Comparison of ENCODE assay signal across 9 cellular contexts in the genomic region with DNA sequence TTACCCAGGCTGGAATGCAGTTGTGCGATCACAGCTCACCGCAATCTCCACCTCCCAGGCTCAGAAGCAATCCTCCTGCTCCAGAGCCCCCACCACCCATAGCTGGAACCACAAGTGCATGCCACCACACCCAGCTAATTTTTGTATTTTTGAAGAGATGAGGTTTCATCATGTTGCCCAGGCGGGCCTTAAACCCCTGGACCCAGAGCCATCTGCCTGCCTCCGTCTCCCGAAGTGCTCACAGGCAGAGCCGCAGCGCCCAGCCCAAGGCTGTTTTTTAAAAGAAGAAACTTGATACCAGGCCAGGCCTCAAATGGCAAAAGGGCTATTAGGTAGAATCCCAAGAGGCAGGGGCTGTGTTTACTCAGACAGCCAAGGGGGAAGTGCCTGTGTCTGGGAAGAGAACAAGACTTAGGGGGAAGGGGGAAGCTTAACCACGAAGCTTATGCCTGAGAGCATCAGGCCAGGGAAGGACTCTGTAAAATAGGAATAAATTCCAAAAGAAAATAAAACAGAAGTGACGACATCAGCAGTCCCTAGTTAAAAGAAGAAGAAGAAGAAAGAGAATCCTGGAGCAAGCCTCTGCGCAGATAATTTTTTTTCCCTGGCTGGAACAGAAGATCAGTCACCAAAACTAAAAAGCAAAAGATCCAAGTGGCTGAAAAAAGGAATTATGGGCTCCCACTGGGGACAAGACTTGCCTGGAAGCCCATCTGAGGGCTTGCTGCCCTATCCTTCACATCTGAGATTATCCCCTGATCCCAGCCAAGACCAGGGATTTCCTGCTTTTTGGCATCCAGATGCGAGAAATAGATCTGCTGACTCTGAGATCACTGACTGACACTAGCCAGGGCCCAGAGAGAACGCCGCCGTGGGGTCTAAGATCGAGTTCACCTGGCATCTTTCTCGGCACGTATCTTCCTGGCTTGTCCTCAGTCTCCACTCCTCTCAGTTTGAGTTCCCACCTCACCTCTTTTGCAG.
A peak's percentile ranks its signal among the peaks of the same experiment; 100 is the strongest.
DNase-seq lines count a peak whose midpoint lies in the region; ATAC-seq, FAIRE-seq and TF ChIP-seq lines count a peak whose summit lies in the region.
"Had no signal": no experiment of that assay in that cellular context is flagged by ENCODE, and none has a peak within 500 bp of the region (broad histone marks: within the 10 kb centered on the region; RNA-seq: fewer than 3 reads in every experiment).

No MANE protein-coding gene starts in this region.

- H3K23ac ChIP-seq in mesenchymal stem cell (ENCODE audit: low read length in 2 of 2), result no peak overlapping the region

- no peaks in the 10 kb centered on the region for H3K27me3 Mint-ChIP-seq in activated T-cell treated with anti-CD3 and anti-CD28 coated beads, Interleukin-2, amount 50 U/mL, for 72 hours (ENCODE audit: low read depth)
- peaks cover 0 to 6% of the 10 kb centered on the region in 2 donors for H3K27me3 Mint-ChIP-seq in CD8-positive, alpha-beta memory T cell

- TF ChIP-seq EP300 in K562 (IDR thresholded peaks at IDR 0.05; ENCODE audit: low read length), result no peak

- H3K9me3 ChIP-seq in K562 (replicated peaks; ENCODE audit: control insufficient read depth, insufficient read depth, low read depth, low read length) (no peaks in the 10 kb centered on the region), mesenchymal stem cell (ENCODE audit: control insufficient read depth, low read length) (no peaks in the 10 kb centered on the region), uterus (no peaks in the 10 kb centered on the region)
- H3K9me3 ChIP-seq in CD8-positive, alpha-beta memory T cell (ENCODE audit: low read length), result no peaks in the 10 kb centered on the region

- H3K4me2 ChIP-seq in K562 (ENCODE audit: insufficient read depth, low read length) (no peak overlapping the region), mesenchymal stem cell (ENCODE audit: low read length, poor library complexity, severe bottlenecking) (no peak overlapping the region)

- H2AK5ac ChIP-seq in mesenchymal stem cell (ENCODE audit: low read length, severe bottlenecking), result peak overlapping the region; percentile 58

- H2AFZ ChIP-seq in K562 (ENCODE audit: low read depth, low read length) (no peak overlapping the region), mesenchymal stem cell (ENCODE audit: low read depth, low read length) (peak overlapping the region; percentile 55)

- H3K18ac ChIP-seq in mesenchymal stem cell (ENCODE audit: low read depth in 1 of 2, low read length in 2 of 2), result peak overlapping the region; percentile 48 to 59

- H3K9me1 ChIP-seq in K562 (ENCODE audit: control insufficient read depth, insufficient read depth, low read length), result no peaks in the 10 kb centered on the region

- TF ChIP-seq POLR2A in K562 (conservative IDR thresholded peaks at IDR 0.05) (no peak), uterus (IDR thresholded peaks at IDR 0.05) (no peak)

- peak overlapping the region; percentile 36 for H2BK15ac ChIP-seq in mesenchymal stem cell (ENCODE audit: low read depth, poor library complexity, severe bottlenecking)

- CTCF ChIA-PET in K562 (lab: Yijun Ruan, JAX; ENCODE audit: low intra/inter-chr PET ratio), result no interaction called here
- CTCF ChIA-PET in CD8-positive, alpha-beta memory T cell (lab: Charles Lee), result no interaction called here

- no peak for FAIRE-seq in K562 (lab: Jason Lieb, UNC)
- FAIRE-seq: keratinocyte had no signal

- H2BK12ac ChIP-seq in mesenchymal stem cell (ENCODE audit: low read length in 2 of 2), result peak overlapping the region; percentile 75 to 77

- WGBS in K562 (ENCODE audit: insufficient coverage, low coverage, missing lambda C conversion rate), result 0% methylated on average over 17 of the region's 17 CpGs
- WGBS in mesenchymal stem cell, result 38% methylated on average over 17 of the region's 17 CpGs

- no peaks in the 10 kb centered on the region for H3K4me1 ChIP-seq in K562 (replicated peaks in 1 of 2; ENCODE audit: control insufficient read depth in 2 of 2, insufficient read depth in 2 of 2, low read length in 2 of 2)
- H3K4me1 ChIP-seq in mesenchymal stem cell (ENCODE audit: control insufficient read depth, insufficient read depth, low read depth, low read length), result peaks cover 14% of the 10 kb centered on the region
- H3K4me1 ChIP-seq in uterus, result peaks cover 0 to 6% of the 10 kb centered on the region in 2 donors
- H3K4me1 ChIP-seq in CD8-positive, alpha-beta memory T cell (ENCODE audit: insufficient read depth, low read length), result peaks cover 6% of the 10 kb centered on the region

- intact Hi-C loops in K562 (cut with micrococcal nuclease), result no loop called here
- intact Hi-C loops in uterus (cut with DNase I; ENCODE audit: low total_unique reads), result no loop called here

- no peak overlapping the region for H2BK5ac ChIP-seq in mesenchymal stem cell (ENCODE audit: low read depth, low read length, poor library complexity, severe bottlenecking)

- no peak overlapping the region for H3K9ac ChIP-seq in K562 (ENCODE audit: insufficient read depth in 1 of 2, low read depth in 2 of 2, low read length in 2 of 2)
- H3K9ac ChIP-seq in mesenchymal stem cell (ENCODE audit: low read length), result peak overlapping the region; percentile 77

- POLR2A ChIA-PET in K562 (lab: Yijun Ruan, JAX), result no interaction called here
- POLR2A ChIA-PET in CD8-positive, alpha-beta memory T cell (lab: Charles Lee), result no interaction called here

- H3K4me1 Mint-ChIP-seq in activated T-cell treated with anti-CD3 and anti-CD28 coated beads, Interleukin-2, amount 50 U/mL, for 72 hours (ENCODE audit: low read depth), result peaks cover 26% of the 10 kb centered on the region
- peaks cover 8 to 18% (median 13%) of the 10 kb centered on the region in 3 donors for H3K4me1 Mint-ChIP-seq in CD8-positive, alpha-beta memory T cell

- DNase-seq in activated T-cell treated with anti-CD3 and anti-CD28 coated beads, Interleukin-2, amount 50 U/mL, for 72 hours, result no peak
- DNase-seq in activated T-cell treated with anti-CD3 and anti-CD28 coated beads, Interleukin-2, amount 50 U/mL, for 1 hour, result no peak
- DNase-seq in K562 (ENCODE audit: extremely low read depth in 1 of 4, low spot score in 3 of 4) (no peak), mesenchymal stem cell (peak; percentile 79), uterus (peak in 1 of 2 donors; percentile 20), HuH-7 (ENCODE audit: low spot score) (no peak)
- DNase-seq in CD8-positive, alpha-beta memory T cell, result no peak

- H2BK120ac ChIP-seq in mesenchymal stem cell (ENCODE audit: low read depth, low read length), result no peak overlapping the region

- H3K4me3 ChIP-seq in K562 (no peak overlapping the region), mesenchymal stem cell (ENCODE audit: insufficient read depth in 1 of 2, low read depth in 1 of 2, low read length in 2 of 2) (peak overlapping the region in 1 of 2 experiments; percentile 7), uterus (no peak overlapping the region)
- no peak overlapping the region for H3K4me3 ChIP-seq in CD8-positive, alpha-beta memory T cell (ENCODE audit: low read length)

- H3K27ac ChIP-seq in K562 (ENCODE audit: extremely low read depth, low read depth, low read length) (no peak overlapping the region), mesenchymal stem cell (ENCODE audit: low read length, poor library complexity, severe bottlenecking) (peak overlapping the region; percentile 61), uterus (peak overlapping the region; percentile 73 to 80)
- no peak overlapping the region for H3K27ac ChIP-seq in CD8-positive, alpha-beta memory T cell (ENCODE audit: low read depth, low read length)

- no peak for TF ChIP-seq RAD21 in K562 (CRISPR knock-in tag; conservative IDR thresholded peaks at IDR 0.05 in 1 of 2, IDR thresholded peaks at IDR 0.05 in 1 of 2)

- no peaks in the 10 kb centered on the region for H3K36me3 ChIP-seq in K562 (ENCODE audit: control insufficient read depth, insufficient read depth, low read length)
- no peaks in the 10 kb centered on the region for H3K36me3 ChIP-seq in mesenchymal stem cell (ENCODE audit: control insufficient read depth in 1 of 2, insufficient read depth in 2 of 2, low read depth in 1 of 2, low read length in 2 of 2)
- no peaks in the 10 kb centered on the region for H3K36me3 ChIP-seq in uterus
- H3K36me3 ChIP-seq in CD8-positive, alpha-beta memory T cell (ENCODE audit: insufficient read depth, low read length), result no peaks in the 10 kb centered on the region

- H4K91ac ChIP-seq in mesenchymal stem cell (ENCODE audit: low read length), result peak overlapping the region; percentile 67

- no TSS peak for BruUV-seq in K562 (replicated peaks; lab: Mats Ljungman, UMichigan)

- in situ Hi-C loops in K562 (cut with MboI), result no loop called here

- no peaks in the 10 kb centered on the region for H3K36me3 Mint-ChIP-seq in activated T-cell treated with anti-CD3 and anti-CD28 coated beads, Interleukin-2, amount 50 U/mL, for 72 hours (ENCODE audit: insufficient read depth in 2 of 2)
- H3K36me3 Mint-ChIP-seq in CD8-positive, alpha-beta memory T cell, result peaks cover 0 to 2% (median 0%) of the 10 kb centered on the region in 3 donors

- peaks cover 3 to 48% of the 10 kb centered on the region in 2 experiments; a peak in 3 of 5 replicates for H3K27me3 ChIP-seq in K562 (ENCODE audit: control insufficient read depth in 2 of 2, insufficient read depth in 2 of 2, low read length in 2 of 2)
- peaks cover 0 to 11% of the 10 kb centered on the region in 2 experiments for H3K27me3 ChIP-seq in mesenchymal stem cell (ENCODE audit: control insufficient read depth in 1 of 2, insufficient read depth in 1 of 2, low read length in 2 of 2)
- H3K27me3 ChIP-seq in uterus, result no peaks in the 10 kb centered on the region
- H3K27me3 ChIP-seq in CD8-positive, alpha-beta memory T cell (ENCODE audit: insufficient read depth, low read length, poor library complexity, severe bottlenecking), result no peaks in the 10 kb centered on the region

- no peaks in the 10 kb centered on the region for H4K20me1 ChIP-seq in K562 (replicated peaks; ENCODE audit: control insufficient read depth, insufficient read depth, low read length)

- peak overlapping the region; percentile 80 for H4K8ac ChIP-seq in mesenchymal stem cell (ENCODE audit: low read length)

- H3K79me1 ChIP-seq in mesenchymal stem cell (replicated peaks; ENCODE audit: low read length, poor library complexity, severe bottlenecking), result no peaks in the 10 kb centered on the region

- H3K4me3 Mint-ChIP-seq in activated T-cell treated with anti-CD3 and anti-CD28 coated beads, Interleukin-2, amount 50 U/mL, for 72 hours, result no peak overlapping the region
- no peak overlapping the region for H3K4me3 Mint-ChIP-seq in CD8-positive, alpha-beta memory T cell

- no peak for ATAC-seq in activated T-cell treated with anti-CD3 and anti-CD28 coated beads, Interleukin-2, amount 50 U/mL, for 72 hours (replicated peaks in 1 of 2)
- ATAC-seq in K562 (no peak), HG03342 (IDR thresholded peaks at IDR 0.05; ENCODE audit: unreplicated experiment) (no peak)

- peak overlapping the region in 1 of 2 experiments; percentile 26 for H3K14ac ChIP-seq in mesenchymal stem cell (ENCODE audit: low read length in 2 of 2)

- H3K9me3 Mint-ChIP-seq in activated T-cell treated with anti-CD3 and anti-CD28 coated beads, Interleukin-2, amount 50 U/mL, for 72 hours, result no peaks in the 10 kb centered on the region
- H3K9me3 Mint-ChIP-seq in CD8-positive, alpha-beta memory T cell, result peaks cover 0 to 1% (median 0%) of the 10 kb centered on the region in 5 donors

- H3K27ac Mint-ChIP-seq in activated T-cell treated with anti-CD3 and anti-CD28 coated beads, Interleukin-2, amount 50 U/mL, for 72 hours, result peak overlapping the region; percentile 30
- H3K27ac Mint-ChIP-seq in CD8-positive, alpha-beta memory T cell, result no peak overlapping the region

- no peaks in the 10 kb centered on the region for H3K79me2 ChIP-seq in K562 (ENCODE audit: control insufficient read depth, insufficient read depth, low read length)

- TF ChIP-seq CTCF in K562 (IDR thresholded peaks at IDR 0.05 in 2 of 3, conservative IDR thresholded peaks at IDR 0.05 in 1 of 3; ENCODE audit: insufficient read depth in 2 of 3, low read depth in 1 of 3, low read length in 3 of 3) (no peak), uterus (IDR thresholded peaks at IDR 0.05) (no peak)

- peak overlapping the region in 1 of 2 experiments; percentile 74 for H3K4ac ChIP-seq in mesenchymal stem cell (ENCODE audit: low read depth in 1 of 2, low read length in 2 of 2)

Comparison
In these comparisons a context has a peak if more than half of its experiments do, and no peak if none do; other contexts are left out.
1. H3K27ac ChIP-seq: peak in mesenchymal stem cell (single experiment) and uterus (2 of 2); none in K562 (single experiment) and CD8-positive, alpha-beta memory T cell (single experiment).